1 cellular context compared by ENCODE assay signal in the genomic region with DNA sequence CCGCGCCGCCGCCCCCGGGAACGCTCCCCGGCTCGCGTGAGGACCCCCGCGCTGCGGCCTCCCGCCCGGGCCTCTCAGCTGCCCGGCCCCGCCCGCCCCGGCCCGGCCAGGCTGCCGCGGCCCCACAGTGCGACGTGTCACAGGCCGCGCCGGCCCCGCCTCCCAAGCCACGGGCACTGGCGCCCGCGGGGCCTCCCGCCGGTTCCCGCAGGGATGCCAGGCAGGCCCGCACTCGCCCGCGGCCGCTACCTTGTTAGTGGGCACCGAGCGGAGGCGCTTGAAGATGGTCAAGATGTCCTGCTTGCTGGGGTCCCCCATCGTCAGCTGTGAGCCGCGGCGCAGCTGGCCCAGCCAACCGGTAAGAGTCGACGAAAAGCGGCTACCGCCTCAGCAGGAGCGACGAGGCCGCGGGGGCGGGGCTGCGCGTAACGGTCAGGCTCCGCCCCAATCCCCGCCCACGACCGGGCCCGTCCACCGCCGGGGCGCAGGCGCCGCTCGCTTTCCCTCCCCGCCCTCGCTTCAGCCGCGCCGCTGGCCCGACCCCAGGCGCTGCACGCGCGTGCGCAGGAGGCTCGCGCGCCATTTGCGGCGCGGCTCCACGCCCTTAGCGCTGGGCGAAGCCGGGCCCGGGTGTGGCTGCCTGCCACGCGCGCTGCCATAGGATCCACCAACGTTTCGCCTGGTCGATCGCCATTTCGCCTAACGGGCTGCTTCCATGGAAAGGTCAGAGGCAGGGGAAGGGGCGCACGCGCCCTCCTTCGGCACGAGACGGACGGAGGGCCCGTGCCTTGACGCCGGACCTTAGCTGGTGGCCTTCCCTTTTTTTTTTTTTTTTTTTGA.
A peak's percentile ranks its signal among the peaks of the same experiment; 100 is the strongest.
TF ChIP-seq lines count a peak whose summit lies in the region.

A gene with protein sequence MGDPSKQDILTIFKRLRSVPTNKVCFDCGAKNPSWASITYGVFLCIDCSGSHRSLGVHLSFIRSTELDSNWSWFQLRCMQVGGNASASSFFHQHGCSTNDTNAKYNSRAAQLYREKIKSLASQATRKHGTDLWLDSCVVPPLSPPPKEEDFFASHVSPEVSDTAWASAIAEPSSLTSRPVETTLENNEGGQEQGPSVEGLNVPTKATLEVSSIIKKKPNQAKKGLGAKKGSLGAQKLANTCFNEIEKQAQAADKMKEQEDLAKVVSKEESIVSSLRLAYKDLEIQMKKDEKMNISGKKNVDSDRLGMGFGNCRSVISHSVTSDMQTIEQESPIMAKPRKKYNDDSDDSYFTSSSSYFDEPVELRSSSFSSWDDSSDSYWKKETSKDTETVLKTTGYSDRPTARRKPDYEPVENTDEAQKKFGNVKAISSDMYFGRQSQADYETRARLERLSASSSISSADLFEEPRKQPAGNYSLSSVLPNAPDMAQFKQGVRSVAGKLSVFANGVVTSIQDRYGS (minus strand): TSS at position 409 of the 840 bp plus-strand sequence. CDS start 91 bp downstream, at position 318.

TF ChIP-seq in neural cell, 6 proteins besides CTCF, POLR2A, EP300 and RAD21:
- TF ChIP-seq EZH2 (IDR thresholded peaks at IDR 0.05; ENCODE audit: borderline replicate concordance, insufficient read depth, low read length, poor library complexity, severe bottlenecking) (no peak), SMC3 (conservative IDR thresholded peaks at IDR 0.05; ENCODE audit: poor library complexity) (no peak), POLR2AphosphoS5 (IDR thresholded peaks at IDR 0.05) (peak; percentile 95), MXI1 (conservative IDR thresholded peaks at IDR 0.05; ENCODE audit: poor library complexity, severe bottlenecking) (peak; percentile 77), TAF1 (IDR thresholded peaks at IDR 0.05; ENCODE audit: low read depth) (peak; percentile 79)
- TF ChIP-seq, protein P1, sequence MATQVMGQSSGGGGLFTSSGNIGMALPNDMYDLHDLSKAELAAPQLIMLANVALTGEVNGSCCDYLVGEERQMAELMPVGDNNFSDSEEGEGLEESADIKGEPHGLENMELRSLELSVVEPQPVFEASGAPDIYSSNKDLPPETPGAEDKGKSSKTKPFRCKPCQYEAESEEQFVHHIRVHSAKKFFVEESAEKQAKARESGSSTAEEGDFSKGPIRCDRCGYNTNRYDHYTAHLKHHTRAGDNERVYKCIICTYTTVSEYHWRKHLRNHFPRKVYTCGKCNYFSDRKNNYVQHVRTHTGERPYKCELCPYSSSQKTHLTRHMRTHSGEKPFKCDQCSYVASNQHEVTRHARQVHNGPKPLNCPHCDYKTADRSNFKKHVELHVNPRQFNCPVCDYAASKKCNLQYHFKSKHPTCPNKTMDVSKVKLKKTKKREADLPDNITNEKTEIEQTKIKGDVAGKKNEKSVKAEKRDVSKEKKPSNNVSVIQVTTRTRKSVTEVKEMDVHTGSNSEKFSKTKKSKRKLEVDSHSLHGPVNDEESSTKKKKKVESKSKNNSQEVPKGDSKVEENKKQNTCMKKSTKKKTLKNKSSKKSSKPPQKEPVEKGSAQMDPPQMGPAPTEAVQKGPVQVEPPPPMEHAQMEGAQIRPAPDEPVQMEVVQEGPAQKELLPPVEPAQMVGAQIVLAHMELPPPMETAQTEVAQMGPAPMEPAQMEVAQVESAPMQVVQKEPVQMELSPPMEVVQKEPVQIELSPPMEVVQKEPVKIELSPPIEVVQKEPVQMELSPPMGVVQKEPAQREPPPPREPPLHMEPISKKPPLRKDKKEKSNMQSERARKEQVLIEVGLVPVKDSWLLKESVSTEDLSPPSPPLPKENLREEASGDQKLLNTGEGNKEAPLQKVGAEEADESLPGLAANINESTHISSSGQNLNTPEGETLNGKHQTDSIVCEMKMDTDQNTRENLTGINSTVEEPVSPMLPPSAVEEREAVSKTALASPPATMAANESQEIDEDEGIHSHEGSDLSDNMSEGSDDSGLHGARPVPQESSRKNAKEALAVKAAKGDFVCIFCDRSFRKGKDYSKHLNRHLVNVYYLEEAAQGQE (IDR thresholded peaks at IDR 0.05; ENCODE audit: borderline replicate concordance) = peak; percentile 77
